ENCODE assay signal across 8 cellular contexts in genomic region chr9:15423328-15423985, GRCh38. TPM values are rescaled to one million over a fixed set of nuclear protein-coding genes. Genes with fewer than 3 reads are reported as not detected.
DNase-seq lines count a peak whose midpoint lies in the region; ATAC-seq and TF ChIP-seq lines count a peak whose summit lies in the region.

No MANE protein-coding gene starts in this region.

- H3K4me1 ChIP-seq in thyroid gland, result peaks cover 3 to 20% of the 10 kb centered on the region in 2 donors

- H3K4me3 ChIP-seq in NB4 (ENCODE audit: low read depth, low read length) (peak overlapping the region; percentile 85), astrocyte of the spinal cord (ENCODE audit: low read depth, low read length) (peak overlapping the region; percentile 64), thyroid gland (replicated peaks in 1 of 3) (peak overlapping the region; percentile 53 to 82 (median 76))

- ATAC-seq in HG02973 (IDR thresholded peaks at IDR 0.05; ENCODE audit: unreplicated experiment), result no peak

- H3K36me3 ChIP-seq in thyroid gland, result peaks cover 0 to 6% of the 10 kb centered on the region in 2 donors

- H3K27ac ChIP-seq in thyroid gland, result peak overlapping the region in 1 of 3 donors; percentile 80

- TF ChIP-seq CTCF in NB4 (IDR thresholded peaks at IDR 0.05; ENCODE audit: low read depth, low read length) (no peak), astrocyte of the spinal cord (IDR thresholded peaks at IDR 0.05; ENCODE audit: low read depth, low read length) (peak; percentile 31), thyroid gland (IDR thresholded peaks at IDR 0.05) (no peak)

- no peaks in the 10 kb centered on the region for H3K9me3 ChIP-seq in thyroid gland

- DNase-seq in NCI-H1417 (lab: John Stamatoyannopoulos, UW), result peak in 2 of 3 experiments; percentile 50 to 70
- no peak for DNase-seq in NCI-H1417 treated with DMSO at 0.1 percent for 48 hours (lab: John Stamatoyannopoulos, UW)
- peak; percentile 59 for DNase-seq in NB4 (ENCODE audit: low read depth)
- DNase-seq in astrocyte of the spinal cord (ENCODE audit: low read depth, low spot score), result peak; percentile 50
- peak; percentile 38 for DNase-seq in left kidney (ENCODE audit: low read depth, low spot score)
- DNase-seq in thyroid gland, result no peak
- no peak for DNase-seq in medulla oblongata (ENCODE audit: extremely low spot score)

- no peak for TF ChIP-seq POLR2A in NB4 (IDR thresholded peaks at IDR 0.05; ENCODE audit: extremely low read depth, insufficient read length)
- TF ChIP-seq POLR2A in thyroid gland (IDR thresholded peaks at IDR 0.05), result no peak

- H3K27me3 ChIP-seq in thyroid gland, result no peaks in the 10 kb centered on the region

- in situ Hi-C loops in astrocyte of the spinal cord (cut with HindIII; ENCODE audit: low sequenced_read_pairs), result loop anchor here (10.0 kb wide), 1 partner anchor 91 kb away; the partner anchor contains the start of gene PSIP1

- intact Hi-C loops in thyroid gland (cut with DNase I), result no loop called here

- WGBS in thyroid gland, 2 donors, result 3 to 4% methylated on average over 16 of the region's 16 CpGs

RNA-seq across cellular contexts. Expression of gene SNAPC3, which starts 0.8 kb away (rescaled TPM):
- total RNA-seq in thyroid gland, result 10 to 100 TPM; 32.4 to 51.3 (median 34.2) TPM

Comparison
In these comparisons a context has a peak if more than half of its experiments do, and no peak if none do; other contexts are left out.
1. DNase-seq: peak in NCI-H1417 (2 of 3), NB4 (single experiment), astrocyte of the spinal cord (single experiment) and left kidney (single experiment); none in NCI-H1417 treated with DMSO at 0.1 percent for 48 hours (single experiment), thyroid gland (0 of 2) and medulla oblongata (single experiment).
2. Peak in every context shown above with its lines, with median percentiles within 50 percentile points of each other: H3K4me3 ChIP-seq.